ENCODE assay signal across 30 cellular contexts in genomic region chr2:241795021-241795999, GRCh38. TPM values are rescaled to one million over a fixed set of nuclear protein-coding genes. Genes with fewer than 3 reads are reported as not detected.
DNase-seq lines count a peak whose midpoint lies in the region; FAIRE-seq and TF ChIP-seq lines count a peak whose summit lies in the region.
"Had no signal": no experiment of that assay in that cellular context is flagged by ENCODE, and none has a peak within 500 bp of the region (broad histone marks: within the 10 kb centered on the region; RNA-seq: fewer than 3 reads in every experiment).

No MANE protein-coding gene starts in this region.

- H2AFZ ChIP-seq in MM.1S (ENCODE audit: low read length) = no peak overlapping the region

- peaks cover 69% of the 10 kb centered on the region for H3K27me3 Mint-ChIP-seq in Calu3 (ENCODE audit: unreplicated experiment)
- H3K27me3 Mint-ChIP-seq: IgD-negative memory B cell had no signal

- no peak for FAIRE-seq in kidney (lab: Jason Lieb, UNC)
- FAIRE-seq: D721Med, GM18507, GM19239, islet of Langerhans had no signal

- H3K4me1 Mint-ChIP-seq in Calu3 (ENCODE audit: low read depth, unreplicated experiment) = no peaks in the 10 kb centered on the region
- H3K4me1 Mint-ChIP-seq: activated CD4-positive, alpha-beta memory T cell treated with anti-CD3 and anti-CD28 coated beads, Interleukin-2, amount 10 ng/mL, durations not matched to agents 7 days and 5 days had no signal

- H3F3A ChIP-seq in MM.1S (ENCODE audit: insufficient read depth, low read length) = no peaks in the 10 kb centered on the region

- peak; percentile 15 for DNase-seq in 8988T
- no peak for DNase-seq in AG04450 (ENCODE audit: low read depth, low spot score)
- peak; percentile 1 for DNase-seq in NB4 (ENCODE audit: low read depth)
- peak; percentile 49 for DNase-seq in kidney
- DNase-seq in Calu3 = no peak
- no peak for DNase-seq in superior temporal gyrus (ENCODE audit: extremely low spot score)
- no peak for DNase-seq in MM.1S
- DNase-seq: activated CD4-positive, alpha-beta memory T cell treated with anti-CD3 and anti-CD28 coated beads, Interleukin-2, amount 10 ng/mL, durations not matched to agents 7 days and 5 days; activated CD4-positive, CD25-positive, alpha-beta regulatory T cell treated with anti-CD3 and anti-CD28 coated beads, Interleukin-2, amount 50 U/mL, for 72 hours; activated gamma-delta T cell treated with Interleukin-2 at 50 U/mL for 16 hours; central memory CD4-positive, alpha-beta T cell; GOT3; naive B cell; NCI-H1092; NCI-H187 treated with DMSO at 0.1 percent for 48 hours; NCI-H2171; SK-N-SH; stimulated activated CD4-positive, alpha-beta T cell treated with anti-CD3 and anti-CD28 coated beads, Interleukin-4, amount 100 ng/mL, for 4 hours; substantia nigra; upper lobe of right lung had no signal

- H3K4me3 ChIP-seq in AG04450 (ENCODE audit: low read depth, low read length) (no peak overlapping the region), NB4 (ENCODE audit: low read depth, low read length) (no peak overlapping the region), kidney (ENCODE audit: low read length in 2 of 2) (no peak overlapping the region), MM.1S (ENCODE audit: low read length) (no peak overlapping the region)
- H3K4me3 ChIP-seq: prostate gland, upper lobe of right lung had no signal

- no TSS peak for BruUV-seq in Calu3 (replicated peaks; lab: Mats Ljungman, UMichigan)

- TF ChIP-seq CTCF in AG04450 (IDR thresholded peaks at IDR 0.05; ENCODE audit: low read depth, low read length) (no peak), NB4 (IDR thresholded peaks at IDR 0.05; ENCODE audit: low read depth, low read length) (no peak), kidney (IDR thresholded peaks at IDR 0.05; ENCODE audit: borderline replicate concordance, extremely low read depth, insufficient read depth) (no peak), Calu3 (IDR thresholded peaks at IDR 0.05; ENCODE audit: unreplicated experiment) (no peak), MM.1S (IDR thresholded peaks at IDR 0.05; ENCODE audit: low read length) (no peak)

- H3K4me3 Mint-ChIP-seq in Calu3 (ENCODE audit: low read depth, unreplicated experiment) = no peak overlapping the region
- H3K4me3 Mint-ChIP-seq: activated CD4-positive, alpha-beta memory T cell treated with anti-CD3 and anti-CD28 coated beads, Interleukin-2, amount 10 ng/mL, durations not matched to agents 7 days and 5 days; dendritic cell treated with granulocyte-macrophage colony-stimulating factor and Interleukin-4, amounts not matched to agents 40 ng/mL and 50 ng/mL, for 4 days; naive B cell had no signal

- H3K27ac ChIP-seq in AG04450 (ENCODE audit: low read depth, low read length) = peak overlapping the region; percentile 2
- H3K27ac ChIP-seq in kidney (ENCODE audit: low read depth in 2 of 2, low read length in 2 of 2) = no peak overlapping the region
- no peak overlapping the region for H3K27ac ChIP-seq in MM.1S (ENCODE audit: low read length)
- H3K27ac ChIP-seq: prostate gland, upper lobe of right lung had no signal

- H3K9me3 Mint-ChIP-seq in Calu3 (ENCODE audit: low read depth, unreplicated experiment) = no peaks in the 10 kb centered on the region
- H3K9me3 Mint-ChIP-seq: dendritic cell treated with granulocyte-macrophage colony-stimulating factor and Interleukin-4, amounts not matched to agents 40 ng/mL and 50 ng/mL, for 4 days; IgD-negative memory B cell; naive B cell had no signal

- H3K36me3 ChIP-seq in kidney (ENCODE audit: control insufficient read depth in 1 of 2, insufficient read depth in 2 of 2, low read length in 2 of 2) (no peaks in the 10 kb centered on the region), MM.1S (replicated peaks; ENCODE audit: insufficient read depth, low read length) (no peaks in the 10 kb centered on the region)
- H3K36me3 ChIP-seq: prostate gland, upper lobe of right lung had no signal

- POLR2A ChIA-PET in AG04450 (lab: Yijun Ruan, JAX) = interaction anchor here (0.7 kb wide), 1 partner anchor 10 kb away, joined by 3 read pairs; no protein-coding TSS in a partner anchor

- CTCF ChIA-PET in AG04450 (lab: Charles Lee) = no interaction called here
- CTCF ChIA-PET in Calu3 (lab: Charles Lee) = no interaction called here

- TF ChIP-seq POLR2A in NB4 (IDR thresholded peaks at IDR 0.05; ENCODE audit: extremely low read depth, insufficient read length) = no peak

- H3K9ac ChIP-seq in kidney (ENCODE audit: low read length in 2 of 2) (no peak overlapping the region), MM.1S (ENCODE audit: low read length) (no peak overlapping the region)
- H3K9ac ChIP-seq: SK-N-SH had no signal

- peaks cover 3% of the 10 kb centered on the region; the same call in 1 of the 2 replicates for H3K9me3 ChIP-seq in AG04450 (ENCODE audit: control insufficient read depth, insufficient read depth, low read length)
- no peaks in the 10 kb centered on the region for H3K9me3 ChIP-seq in kidney (ENCODE audit: control insufficient read depth in 1 of 2, low read length in 2 of 2)
- no peaks in the 10 kb centered on the region for H3K9me3 ChIP-seq in MM.1S (replicated peaks; ENCODE audit: insufficient read depth, low read length)
- H3K9me3 ChIP-seq: prostate gland, SK-N-SH, upper lobe of right lung had no signal

- H3K4me2 ChIP-seq in MM.1S (ENCODE audit: low read depth, low read length) = no peak overlapping the region
- H3K4me2 ChIP-seq: SK-N-SH had no signal

- H3K79me2 ChIP-seq in MM.1S (ENCODE audit: low read length) = no peaks in the 10 kb centered on the region

- no peaks in the 10 kb centered on the region for H3K36me3 Mint-ChIP-seq in Calu3 (ENCODE audit: insufficient read depth, unreplicated experiment)
- H3K36me3 Mint-ChIP-seq: IgD-negative memory B cell, naive B cell had no signal

- H3K4me1 ChIP-seq in kidney (ENCODE audit: control insufficient read depth in 1 of 2, insufficient read depth in 1 of 2, low read depth in 1 of 2, low read length in 2 of 2) (no peaks in the 10 kb centered on the region), MM.1S (ENCODE audit: low read length) (no peaks in the 10 kb centered on the region)
- H3K4me1 ChIP-seq: prostate gland, upper lobe of right lung had no signal

- H3K27me3 ChIP-seq in AG04450 (ENCODE audit: control insufficient read depth, insufficient read depth, low read length) = peaks cover 11% of the 10 kb centered on the region
- peaks cover 27% of the 10 kb centered on the region for H3K27me3 ChIP-seq in MM.1S (replicated peaks; ENCODE audit: insufficient read depth, low read length)
- H3K27me3 ChIP-seq: upper lobe of right lung had no signal

- no peaks in the 10 kb centered on the region for H3K9me2 ChIP-seq in MM.1S (replicated peaks; ENCODE audit: insufficient read depth, low read length)
- H3K9me2 ChIP-seq: SK-N-SH had no signal

- no peaks in the 10 kb centered on the region for H4K20me1 ChIP-seq in MM.1S (ENCODE audit: insufficient read depth, low read length)

- intact Hi-C loops in kidney (cut with DNase I) = no loop called here
- intact Hi-C loops in Calu3 (cut with micrococcal nuclease; ENCODE audit: unreplicated experiment) = no loop called here

- H3K27ac Mint-ChIP-seq in Calu3 (ENCODE audit: unreplicated experiment) = no peak overlapping the region
- H3K27ac Mint-ChIP-seq: activated CD4-positive, alpha-beta memory T cell treated with anti-CD3 and anti-CD28 coated beads, Interleukin-2, amount 10 ng/mL, durations not matched to agents 7 days and 5 days; dendritic cell treated with granulocyte-macrophage colony-stimulating factor and Interleukin-4, amounts not matched to agents 40 ng/mL and 50 ng/mL, for 4 days; IgD-negative memory B cell had no signal

RNA-seq across cellular contexts. Expression of gene NEU4, which starts 13.7 kb away (rescaled TPM):
- polyA plus RNA-seq in AG04450 (2011; rRNA removed) = not detected in 2 replicates
- not detected in 2 replicates for polyA minus RNA-seq in AG04450 (2011; rRNA and poly(A)+ RNA removed)
- 0.76 TPM for total RNA-seq in kidney
- 2.8 TPM for polyA plus RNA-seq in kidney (ENCODE audit: insufficient read depth, low read depth, low replicate concordance)
- 0.14 and 0.37 TPM in 2 replicates for total RNA-seq in Calu3 (2022)
- polyA plus RNA-seq: IgD-negative memory B cell had no signal

RNA-seq across cellular contexts. Expression of gene GAL3ST2, which starts 18.7 kb away (rescaled TPM):
- not detected in 2 replicates for polyA plus RNA-seq in AG04450 (2011; rRNA removed)
- not detected in 2 replicates for polyA minus RNA-seq in AG04450 (2011; rRNA and poly(A)+ RNA removed)
- total RNA-seq in kidney = 0.19 TPM
- polyA plus RNA-seq in kidney (ENCODE audit: insufficient read depth, low read depth, low replicate concordance) = 0.39 TPM
- 0.27 TPM in 1 of 2 replicates, not detected in the other for total RNA-seq in Calu3 (2022)
- total RNA-seq: HT-29; mesenteric fat pad; T-helper 1 cell treated with Interleukin-12 subunit alpha and Interleukin-12 subunit beta and Interleukin-4 antibody, amounts not matched to agents 30 ng/mL and 1 ng/mL, for 36 hours; upper lobe of right lung had no signal
- polyA plus RNA-seq: IgD-negative memory B cell had no signal

Comparison
In these comparisons a context has a peak if more than half of its experiments do, and no peak if none do; other contexts are left out.
1. DNase-seq: peak in 8988T (single experiment), NB4 (single experiment) and kidney (single experiment); none in AG04450 (single experiment), Calu3 (single experiment), superior temporal gyrus (single experiment) and MM.1S (single experiment).